ENCODE assay signal across 25 cellular contexts in genomic region chr20:59316911-59317310, GRCh38. TPM values are rescaled to one million over a fixed set of nuclear protein-coding genes. Genes with fewer than 3 reads are reported as not detected.
DNase-seq lines count a peak whose midpoint lies in the region; ATAC-seq, FAIRE-seq and TF ChIP-seq lines count a peak whose summit lies in the region.
"Had no signal": no experiment of that assay in that cellular context is flagged by ENCODE, and none has a peak within 500 bp of the region (broad histone marks: within the 10 kb centered on the region; RNA-seq: fewer than 3 reads in every experiment).

No MANE protein-coding gene starts in this region.

- in situ Hi-C loops in GM23248 (cut with MboI), result no loop called here

- H3K9me2 ChIP-seq in GM23248 (ENCODE audit: insufficient read depth), result no peaks in the 10 kb centered on the region

- peak; percentile 33 to 41 for TF ChIP-seq POLR2A in Peyer's patch (IDR thresholded peaks at IDR 0.05)

- H3K4me1 Mint-ChIP-seq in endothelial cell (ENCODE audit: unreplicated experiment), result peaks cover 6% of the 10 kb centered on the region
- H3K4me1 Mint-ChIP-seq: B cell; CD4-positive, CD25-positive, alpha-beta regulatory T cell had no signal

- peak overlapping the region; percentile 65 for H3K4me3 Mint-ChIP-seq in endothelial cell (ENCODE audit: unreplicated experiment)
- H3K4me3 Mint-ChIP-seq: B cell; CD4-positive, CD25-positive, alpha-beta regulatory T cell; CD8-positive, alpha-beta T cell; HFFc6 had no signal

- no peaks in the 10 kb centered on the region for H3K36me3 Mint-ChIP-seq in endothelial cell (ENCODE audit: low read depth, unreplicated experiment)
- H3K36me3 Mint-ChIP-seq: CD4-positive, CD25-positive, alpha-beta regulatory T cell; CD8-positive, alpha-beta T cell had no signal

- FAIRE-seq in small intestine (lab: Jason Lieb, UNC), result peak; percentile 61
- FAIRE-seq: A204.1, G401.6, GM12892, H54 had no signal

- H3K4me2 ChIP-seq in GM23248 (ENCODE audit: unreplicated experiment), result no peak overlapping the region
- H3K4me2 ChIP-seq: BLaER1 had no signal

- H3K9me3 ChIP-seq in Peyer's patch, result no peaks in the 10 kb centered on the region
- no peaks in the 10 kb centered on the region for H3K9me3 ChIP-seq in mucosa of descending colon
- H3K9me3 ChIP-seq in small intestine (ENCODE audit: control insufficient read depth, low read depth), result no peaks in the 10 kb centered on the region
- no peaks in the 10 kb centered on the region for H3K9me3 ChIP-seq in GM23248 (ENCODE audit: low read depth)
- H3K9me3 ChIP-seq: BLaER1, Caco-2, HAP-1 had no signal

- no peak overlapping the region for H3K4me3 ChIP-seq in Peyer's patch
- no peak overlapping the region for H3K4me3 ChIP-seq in mucosa of descending colon
- no peak overlapping the region for H3K4me3 ChIP-seq in small intestine (ENCODE audit: low read depth in 1 of 2, low read length in 2 of 2)
- H3K4me3 ChIP-seq in GM23248, result no peak overlapping the region
- H3K4me3 ChIP-seq: BLaER1, HAP-1 had no signal

- H3K27me3 Mint-ChIP-seq in endothelial cell (ENCODE audit: unreplicated experiment), result no peaks in the 10 kb centered on the region

- peak overlapping the region in 3 of 4 donors; percentile 32 to 83 (median 72) for H3K27ac ChIP-seq in Peyer's patch
- peak overlapping the region; percentile 50 to 51 for H3K27ac ChIP-seq in small intestine (ENCODE audit: low read depth in 1 of 2, low read length in 1 of 2)
- no peak overlapping the region for H3K27ac ChIP-seq in GM23248
- H3K27ac ChIP-seq: 22Rv1, BLaER1, C4-2B had no signal

- no peaks in the 10 kb centered on the region for H3K9me3 Mint-ChIP-seq in endothelial cell (ENCODE audit: unreplicated experiment)
- H3K9me3 Mint-ChIP-seq: CD4-positive, CD25-positive, alpha-beta regulatory T cell; CD8-positive, alpha-beta T cell had no signal

- H3K4me1 ChIP-seq in Peyer's patch, result peaks cover 0 to 4% (median 0%) of the 10 kb centered on the region in 4 donors
- H3K4me1 ChIP-seq in mucosa of descending colon (ENCODE audit: low read depth), result peaks cover 10% of the 10 kb centered on the region
- H3K4me1 ChIP-seq in small intestine (ENCODE audit: control insufficient read depth in 2 of 2, insufficient read depth in 1 of 2, low read depth in 1 of 2, low read length in 1 of 2), result peaks cover 3 to 23% of the 10 kb centered on the region in 2 donors
- H3K4me1 ChIP-seq in GM23248 (ENCODE audit: insufficient read depth), result no peaks in the 10 kb centered on the region
- H3K4me1 ChIP-seq: Caco-2, HAP-1 had no signal

- 20 to 69% (median 32%) methylated on average over 10 of the region's 10 CpGs for WGBS in small intestine, 3 donors
- 56 to 62% methylated on average over 10 of the region's 10 CpGs for WGBS in GM23248 (ENCODE audit: low coverage in 1 of 2, low lambda C conversion rate in 2 of 2, missing lambda C conversion rate in 2 of 2), 2 experiments

- H3K36me3 ChIP-seq in Peyer's patch (peaks cover 0 to 5% (median 0%) of the 10 kb centered on the region in 3 donors), mucosa of descending colon (ENCODE audit: low read depth) (no peaks in the 10 kb centered on the region), small intestine (ENCODE audit: control insufficient read depth in 2 of 2, insufficient read depth in 2 of 2, low read length in 2 of 2) (peaks cover 0 to 5% of the 10 kb centered on the region in 2 donors), GM23248 (ENCODE audit: low read depth) (no peaks in the 10 kb centered on the region)
- H3K36me3 ChIP-seq: BLaER1, HAP-1 had no signal

- TF ChIP-seq CTCF in Peyer's patch (IDR thresholded peaks at IDR 0.05), result peak in 1 of 6 experiments; percentile 6
- no peak for TF ChIP-seq CTCF in endothelial cell (IDR thresholded peaks at IDR 0.05; ENCODE audit: unreplicated experiment)
- no peak for TF ChIP-seq CTCF in mucosa of descending colon (IDR thresholded peaks at IDR 0.05)

- no peaks in the 10 kb centered on the region for H4K20me1 ChIP-seq in GM23248 (ENCODE audit: insufficient read depth)
- H4K20me1 ChIP-seq: BLaER1 had no signal

- H3K9ac ChIP-seq in GM23248, result no peak overlapping the region
- H3K9ac ChIP-seq: BLaER1 had no signal

- H3K79me2 ChIP-seq in GM23248 (ENCODE audit: insufficient read depth), result no peaks in the 10 kb centered on the region

- H3K27me3 ChIP-seq in Peyer's patch (no peaks in the 10 kb centered on the region), small intestine (ENCODE audit: control insufficient read depth in 2 of 2, insufficient read depth in 2 of 2, low read length in 2 of 2) (peaks cover 0 to 5% of the 10 kb centered on the region in 2 donors), GM23248 (replicated peaks; ENCODE audit: insufficient read depth) (no peaks in the 10 kb centered on the region; the same call in 1 of the 2 replicates)
- H3K27me3 ChIP-seq: BLaER1 had no signal

- no peaks in the 10 kb centered on the region for H3F3A ChIP-seq in GM23248 (ENCODE audit: insufficient read depth)

- no peak overlapping the region for H2AFZ ChIP-seq in GM23248

- peak in 2 of 3 donors; percentile 63 to 74 for DNase-seq in Peyer's patch
- DNase-seq in endothelial cell (ENCODE audit: low spot score), result no peak
- peak; percentile 54 to 75 (median 59) for DNase-seq in mucosa of descending colon
- DNase-seq in small intestine, result peak; percentile 95
- no peak for DNase-seq in dermis blood vessel endothelial cell
- DNase-seq in GM23248, result no peak
- DNase-seq: Caco-2; CD4-positive, CD25-positive, alpha-beta regulatory T cell; CD8-positive, alpha-beta T cell; DMS153; DND-41; GOT3; HFFc6 had no signal

- no peak overlapping the region for H3K27ac Mint-ChIP-seq in endothelial cell (ENCODE audit: unreplicated experiment)
- H3K27ac Mint-ChIP-seq: B cell; CD4-positive, CD25-positive, alpha-beta regulatory T cell; CD8-positive, alpha-beta T cell; HFFc6 had no signal

- peak; percentile 88 for ATAC-seq in mucosa of descending colon
- ATAC-seq in GM19463 (IDR thresholded peaks at IDR 0.05; ENCODE audit: unreplicated experiment), result no peak
- ATAC-seq in GM18861 (IDR thresholded peaks at IDR 0.05; ENCODE audit: unreplicated experiment), result no peak
- ATAC-seq: CD8-positive, alpha-beta T cell had no signal

- intact Hi-C loops in mucosa of descending colon (cut with DNase I, micrococcal nuclease), result no loop called here

RNA-seq across cellular contexts. Expression of gene EDN3, which starts 16.5 kb away (rescaled TPM):
- total RNA-seq in Peyer's patch (100 to 1,000 TPM in 1 of 4 donors, 10 to 100 TPM in 2, 1 to 10 TPM in 1; 6.6 to 112 (median 63.9) TPM), endothelial cell (ENCODE audit: unreplicated experiment) (not detected), mucosa of descending colon (10 to 100 TPM; 34.3 to 80.4 (median 51.1) TPM), dermis blood vessel endothelial cell (not detected in 2 replicates)
- polyA plus RNA-seq in small intestine (10 to 100 TPM; 10.8 to 58.4 (median 54.3) TPM), GM23248 (2016; fragmentation: Nextera tagmentation; extraction: Ambion mirVana) (not detected in 2 replicates)
- total RNA-seq in GM23248 (2014; rRNA removed; shearing (Covaris generic)), result not detected in 2 replicates
- total RNA-seq: B cell, HFFc6 had no signal
- polyA plus RNA-seq: AG04450; CD4-positive, CD25-positive, alpha-beta regulatory T cell had no signal

Comparison
In these comparisons a context has a peak if more than half of its experiments do, and no peak if none do; other contexts are left out.
1. DNase-seq: peak in Peyer's patch (2 of 3), mucosa of descending colon (3 of 3) and small intestine (single experiment); none in endothelial cell (single experiment), dermis blood vessel endothelial cell (single experiment) and GM23248 (single experiment).